24 cellular contexts compared by ENCODE assay signal in genomic region chr15:82624438-82624837, GRCh38. TPM values are rescaled to one million over a fixed set of nuclear protein-coding genes. Genes with fewer than 3 reads are reported as not detected.
A peak's percentile ranks its signal among the peaks of the same experiment; 100 is the strongest.
DNase-seq lines count a peak whose midpoint lies in the region; ATAC-seq and TF ChIP-seq lines count a peak whose summit lies in the region.
"Had no signal": no experiment of that assay in that cellular context is flagged by ENCODE, and none has a peak within 500 bp of the region (broad histone marks: within the 10 kb centered on the region; RNA-seq: fewer than 3 reads in every experiment).

No MANE protein-coding gene starts in this region.

- TF ChIP-seq CTCF in VCaP (conservative IDR thresholded peaks at IDR 0.05) (no peak), psoas muscle (IDR thresholded peaks at IDR 0.05) (no peak)

- H3K4me3 ChIP-seq in psoas muscle, result no peak overlapping the region
- H3K4me3 ChIP-seq: A549; BLaER1 treated with 17β-estradiol and CSF1 and Interleukin-3, amounts not matched to agents 10 nM and 100 nM; GM12878 had no signal

- H3K27ac ChIP-seq in VCaP (peak overlapping the region; percentile 32), psoas muscle (no peak overlapping the region)
- H3K27ac ChIP-seq: 22Rv1; A549; BLaER1 treated with 17β-estradiol and CSF1 and Interleukin-3, amounts not matched to agents 10 nM and 100 nM; C4-2B had no signal

- intact Hi-C loops in psoas muscle (cut with DNase I), result no loop called here

- WGBS in psoas muscle, 3 donors, result 58 to 79% (median 68%) methylated on average over 3 of the region's 3 CpGs

- no peaks in the 10 kb centered on the region for H3K9me3 ChIP-seq in psoas muscle
- H3K9me3 ChIP-seq: A549; BLaER1 treated with 17β-estradiol and CSF1 and Interleukin-3, amounts not matched to agents 10 nM and 100 nM had no signal

- H3K27me3 ChIP-seq in psoas muscle (ENCODE audit: insufficient read depth in 3 of 3, low read length in 2 of 3), result peaks cover 0 to 2% (median 0%) of the 10 kb centered on the region in 3 donors
- H3K27me3 ChIP-seq: BLaER1 treated with 17β-estradiol and CSF1 and Interleukin-3, amounts not matched to agents 10 nM and 100 nM had no signal

- DNase-seq in LHCN-M2 (ENCODE audit: low read depth) (peak; percentile 17), myocyte (ENCODE audit: low read depth) (peak; percentile 48), psoas muscle (no peak), cerebellar nuclear complex (lab: John Stamatoyannopoulos, UW) (no peak), NCI-H2171 treated with DMSO at 0.1 percent for 48 hours (lab: John Stamatoyannopoulos, UW) (no peak)
- DNase-seq in stimulated activated naive CD4-positive, alpha-beta T cell treated with Interleukin-2 at 50 U/mL for 16 hours (lab: John Stamatoyannopoulos, UW), result no peak
- DNase-seq: AML-193; CD4-positive, alpha-beta memory T cell; CD4-positive, CD25-positive, alpha-beta regulatory T cell; CD8-positive, alpha-beta memory T cell; COR-L47; DMS 273 treated with DMSO at 0.1 percent for 48 hours; DMS153; DMS53; DMS79; DND-41; GDM1 had no signal

- ATAC-seq in psoas muscle, result peak in 3 of 4 donors; percentile 56 to 76 (median 65)
- ATAC-seq in GM18870 (IDR thresholded peaks at IDR 0.05; ENCODE audit: unreplicated experiment), result no peak
- ATAC-seq: A549, GM12878 had no signal

- no peaks in the 10 kb centered on the region for H3K36me3 ChIP-seq in psoas muscle (ENCODE audit: insufficient read depth in 1 of 2, low read depth in 1 of 2)
- H3K36me3 ChIP-seq: BLaER1 treated with 17β-estradiol and CSF1 and Interleukin-3, amounts not matched to agents 10 nM and 100 nM had no signal

- no peaks in the 10 kb centered on the region for H3K4me1 ChIP-seq in psoas muscle
- H3K4me1 ChIP-seq: A549; BLaER1 treated with 17β-estradiol and CSF1 and Interleukin-3, amounts not matched to agents 10 nM and 100 nM had no signal

RNA-seq across cellular contexts. Expression of gene CPEB1, which starts 22.7 kb away (rescaled TPM):
- total RNA-seq in LHCN-M2 (2014; rRNA removed) (6.0 and 6.3 TPM in 2 replicates), myocyte (2.6 and 3.7 TPM in 2 replicates), psoas muscle (1 to 10 TPM in 3 of 4 donors, under 1 TPM in 1; 0.59 to 4.6 (median 1.5) TPM)
- polyA plus RNA-seq in LHCN-M2 (2012), result 1.1 TPM
- polyA plus RNA-seq in myocyte (2012), result 3.8 TPM
- polyA plus RNA-seq in psoas muscle, result 1 to 10 TPM in 1 of 3 donors, under 1 TPM in 2; 0.07 to 1.3 (median 0.31) TPM
- total RNA-seq: CD4-positive, CD25-positive, alpha-beta regulatory T cell had no signal

Comparison
In these comparisons a context has a peak if more than half of its experiments do, and no peak if none do; other contexts are left out.
1. DNase-seq: peak in LHCN-M2 (single experiment) and myocyte (single experiment); none in psoas muscle (0 of 2), cerebellar nuclear complex (0 of 2), stimulated activated naive CD4-positive, alpha-beta T cell treated with Interleukin-2 at 50 U/mL for 16 hours (single experiment) and NCI-H2171 treated with DMSO at 0.1 percent for 48 hours (single experiment).